In genomic region chr11:121356357-121356756, GRCh38 we compare ENCODE assay signal across 25 cellular contexts.
A peak's percentile ranks its signal among the peaks of the same experiment; 100 is the strongest.
DNase-seq lines count a peak whose midpoint lies in the region; ATAC-seq and TF ChIP-seq lines count a peak whose summit lies in the region.
"Had no signal": no experiment of that assay in that cellular context is flagged by ENCODE, and none has a peak within 500 bp of the region (broad histone marks: within the 10 kb centered on the region; RNA-seq: fewer than 3 reads in every experiment).

No MANE protein-coding gene starts in this region.

- no TSS peak for BruUV-seq in MCF 10A (replicated peaks; lab: Mats Ljungman, UMichigan)

- TF ChIP-seq CTCF in MCF 10A (IDR thresholded peaks at IDR 0.05; ENCODE audit: unreplicated experiment) (no peak), breast epithelium (IDR thresholded peaks at IDR 0.05) (no peak), endothelial cell (IDR thresholded peaks at IDR 0.05; ENCODE audit: unreplicated experiment) (no peak), dorsolateral prefrontal cortex (IDR thresholded peaks at IDR 0.05 in 54 of 56, conservative IDR thresholded peaks at IDR 0.05 in 2 of 56; ENCODE audit: low read depth in 1 of 56, partially characterized antibody in 56 of 56) (no peak)

- no peak overlapping the region for H3K4me3 ChIP-seq in breast epithelium
- H3K4me3 ChIP-seq in naive thymus-derived CD4-positive, alpha-beta T cell (ENCODE audit: low read length): no peak overlapping the region
- H3K4me3 ChIP-seq in dorsolateral prefrontal cortex: no peak overlapping the region
- H3K4me3 ChIP-seq: GM23338, HAP-1, PC-9 had no signal

- no peaks in the 10 kb centered on the region for H3K36me3 ChIP-seq in breast epithelium
- no peaks in the 10 kb centered on the region for H3K36me3 ChIP-seq in naive thymus-derived CD4-positive, alpha-beta T cell (ENCODE audit: control insufficient read depth in 2 of 3, insufficient read depth in 3 of 3, low read length in 3 of 3)
- H3K36me3 ChIP-seq: BE2C, HAP-1 had no signal

- peak; percentile 9 for DNase-seq in MCF 10A (ENCODE audit: unreplicated experiment)
- DNase-seq in breast epithelium (ENCODE audit: low spot score in 2 of 2): no peak
- DNase-seq in EH (ENCODE audit: low read depth): peak; percentile 15
- DNase-seq in endothelial cell (ENCODE audit: low spot score): no peak
- no peak for DNase-seq in naive thymus-derived CD4-positive, alpha-beta T cell
- DNase-seq in T-helper 1 cell: no peak
- no peak for DNase-seq in dorsolateral prefrontal cortex
- no peak for DNase-seq in COLO829 (ENCODE audit: low spot score)
- DNase-seq: 8988T; ACHN; BE2C; CD8-positive, alpha-beta memory T cell; DMS153; HFFc6; KBM-7; MM.1S; NCI-H2029; NCI-H446; NCI-H524 treated with DMSO at 0.1 percent for 48 hours; NCI-H774; PC-9; SHP77 had no signal

- H3K4me3 Mint-ChIP-seq in MCF 10A (ENCODE audit: unreplicated experiment) (no peak overlapping the region), endothelial cell (ENCODE audit: unreplicated experiment) (no peak overlapping the region)
- no peak overlapping the region for H3K4me3 Mint-ChIP-seq in naive thymus-derived CD4-positive, alpha-beta T cell
- H3K4me3 Mint-ChIP-seq: CD14-positive monocyte; CD8-positive, alpha-beta memory T cell; GM23338; HFFc6 had no signal

- CTCF ChIA-PET in MCF 10A (lab: Yijun Ruan, JAX): interaction anchor here (0.6 kb wide), 1 partner anchor 38 kb away, joined by 4 read pairs; no protein-coding TSS in a partner anchor
- CTCF ChIA-PET in naive thymus-derived CD4-positive, alpha-beta T cell (lab: Charles Lee): no interaction called here

- H3K27me3 ChIP-seq in breast epithelium (no peaks in the 10 kb centered on the region), dorsolateral prefrontal cortex (no peaks in the 10 kb centered on the region)
- no peaks in the 10 kb centered on the region for H3K27me3 ChIP-seq in naive thymus-derived CD4-positive, alpha-beta T cell (ENCODE audit: control insufficient read depth in 2 of 2, insufficient read depth in 2 of 2, low read length in 2 of 2)
- H3K27me3 ChIP-seq: BE2C had no signal

- no peaks in the 10 kb centered on the region for H3K9me3 ChIP-seq in breast epithelium
- H3K9me3 ChIP-seq in naive thymus-derived CD4-positive, alpha-beta T cell (ENCODE audit: control insufficient read depth in 2 of 3, low read length in 3 of 3): no peaks in the 10 kb centered on the region
- H3K9me3 ChIP-seq: BE2C, HAP-1 had no signal

- H3K36me3 Mint-ChIP-seq in MCF 10A (ENCODE audit: insufficient read depth, unreplicated experiment) (no peaks in the 10 kb centered on the region), endothelial cell (ENCODE audit: low read depth, unreplicated experiment) (no peaks in the 10 kb centered on the region)
- H3K36me3 Mint-ChIP-seq in naive thymus-derived CD4-positive, alpha-beta T cell: peaks cover 0 to 10% (median 4%) of the 10 kb centered on the region in 5 donors
- H3K36me3 Mint-ChIP-seq: CD14-positive monocyte; CD8-positive, alpha-beta memory T cell had no signal

- no peaks in the 10 kb centered on the region for H3K4me1 ChIP-seq in breast epithelium
- H3K4me1 ChIP-seq in naive thymus-derived CD4-positive, alpha-beta T cell (ENCODE audit: control insufficient read depth in 2 of 2, insufficient read depth in 2 of 2, low read length in 2 of 2): no peaks in the 10 kb centered on the region
- H3K4me1 ChIP-seq: BE2C, HAP-1 had no signal

- H3K27me3 Mint-ChIP-seq in MCF 10A (ENCODE audit: insufficient read depth, unreplicated experiment): peaks cover 21% of the 10 kb centered on the region
- H3K27me3 Mint-ChIP-seq in endothelial cell (ENCODE audit: unreplicated experiment): no peaks in the 10 kb centered on the region
- H3K27me3 Mint-ChIP-seq in naive thymus-derived CD4-positive, alpha-beta T cell: peaks cover 0 to 6% (median 0%) of the 10 kb centered on the region in 5 donors

- H3K27ac Mint-ChIP-seq in MCF 10A (ENCODE audit: low read depth, unreplicated experiment): no peak overlapping the region
- H3K27ac Mint-ChIP-seq in endothelial cell (ENCODE audit: unreplicated experiment): peak overlapping the region; percentile 54
- H3K27ac Mint-ChIP-seq in naive thymus-derived CD4-positive, alpha-beta T cell: no peak overlapping the region
- H3K27ac Mint-ChIP-seq: CD8-positive, alpha-beta memory T cell; GM23338; HFFc6 had no signal

- POLR2A ChIA-PET in MCF 10A (lab: Yijun Ruan, JAX): interaction anchor here (0.6 kb wide), 1 partner anchor 277 kb away, joined by 3 read pairs; no protein-coding TSS in a partner anchor
- POLR2A ChIA-PET in naive thymus-derived CD4-positive, alpha-beta T cell (lab: Charles Lee): interaction anchor here (0.6 to 1.2 kb wide), 2 partner anchors 9 to 18 kb away, joined by 3 to 4 read pairs; no protein-coding TSS in a partner anchor

- H3K4me1 Mint-ChIP-seq in MCF 10A (ENCODE audit: insufficient read depth, unreplicated experiment): peaks cover 28% of the 10 kb centered on the region
- peaks cover 4% of the 10 kb centered on the region for H3K4me1 Mint-ChIP-seq in endothelial cell (ENCODE audit: unreplicated experiment)
- peaks cover 0 to 7% (median 0%) of the 10 kb centered on the region in 7 donors for H3K4me1 Mint-ChIP-seq in naive thymus-derived CD4-positive, alpha-beta T cell
- H3K4me1 Mint-ChIP-seq: CD8-positive, alpha-beta memory T cell had no signal

- H3K27ac ChIP-seq in breast epithelium (no peak overlapping the region), dorsolateral prefrontal cortex (no peak overlapping the region)
- H3K27ac ChIP-seq in naive thymus-derived CD4-positive, alpha-beta T cell (ENCODE audit: low read depth, low read length): no peak overlapping the region
- H3K27ac ChIP-seq: PC-9 had no signal

- TF ChIP-seq POLR2A in breast epithelium (IDR thresholded peaks at IDR 0.05): no peak

- intact Hi-C loops in MCF 10A (cut with micrococcal nuclease) (no loop called here), breast epithelium (cut with DNase I; ENCODE audit: low total_unique reads) (no loop called here), dorsolateral prefrontal cortex (cut with DNase I) (loop anchor here in 1 of 2 donors (10.0 kb wide), 1 partner anchor 98 kb away; the partner anchor contains the start of genes SORL1 and SORL1-AS1)
- intact Hi-C loops in naive thymus-derived CD4-positive, alpha-beta T cell (cut with micrococcal nuclease): no loop called here

- peak; percentile 47 for ATAC-seq in naive thymus-derived CD4-positive, alpha-beta T cell
- ATAC-seq: GM23338 had no signal

- H3K9me3 Mint-ChIP-seq in MCF 10A (ENCODE audit: unreplicated experiment) (no peaks in the 10 kb centered on the region), endothelial cell (ENCODE audit: unreplicated experiment) (no peaks in the 10 kb centered on the region)
- H3K9me3 Mint-ChIP-seq in naive thymus-derived CD4-positive, alpha-beta T cell: peaks cover 0 to 3% (median 0%) of the 10 kb centered on the region in 11 donors
- H3K9me3 Mint-ChIP-seq: CD14-positive monocyte; CD8-positive, alpha-beta memory T cell; GM23338; HFFc6 had no signal

Comparison
In these comparisons a context has a peak if more than half of its experiments do, and no peak if none do; other contexts are left out.
1. DNase-seq: peak in MCF 10A (single experiment) and EH (single experiment); none in breast epithelium (0 of 2), endothelial cell (single experiment), naive thymus-derived CD4-positive, alpha-beta T cell (0 of 9), T-helper 1 cell (0 of 5), dorsolateral prefrontal cortex (0 of 10) and COLO829 (single experiment).